Comparison of ENCODE assay signal across 1 cellular context in the genomic region with DNA sequence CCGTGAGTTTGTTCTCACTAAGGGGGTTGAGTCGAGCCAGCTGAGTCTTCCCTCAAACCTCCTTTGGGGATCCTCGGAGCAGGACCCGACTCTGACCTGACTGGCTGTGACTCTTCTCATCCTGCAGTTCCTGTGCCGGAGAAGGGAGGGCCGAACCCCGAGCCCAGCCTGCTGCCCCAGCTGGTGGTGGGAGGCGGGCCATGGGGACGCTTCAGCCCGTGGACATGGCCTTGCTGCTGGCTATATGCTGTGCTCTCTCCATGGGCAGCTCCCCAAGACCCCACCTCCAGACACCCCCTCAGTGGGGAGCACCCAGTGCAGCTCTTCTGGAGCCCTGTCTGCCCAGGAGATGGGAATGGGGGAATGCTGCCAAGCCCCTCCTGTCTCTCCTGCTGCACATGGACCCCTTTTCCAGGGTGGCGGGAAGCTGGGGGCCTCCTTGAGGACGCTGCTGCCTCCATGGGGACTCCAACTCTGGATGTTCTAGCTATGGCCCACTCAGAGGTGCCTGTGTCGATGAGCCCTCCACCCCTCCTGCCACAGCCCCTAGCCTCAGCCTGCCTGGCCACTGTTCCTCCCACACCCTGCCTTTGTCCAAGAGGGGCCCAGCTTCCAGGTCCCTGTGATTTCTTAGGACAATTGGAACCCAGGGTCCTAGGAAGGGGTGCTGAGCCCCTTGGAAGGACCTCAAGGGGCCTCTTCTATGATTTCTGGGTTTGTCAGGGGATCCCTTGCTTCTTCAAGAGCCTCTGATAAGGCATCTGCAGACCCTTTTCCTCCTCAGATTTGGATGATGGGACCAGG.
TF ChIP-seq lines count a peak whose summit lies in the region.

No MANE protein-coding gene starts in this region.

TF ChIP-seq in GM12878, 131 proteins besides CTCF, POLR2A, EP300 and RAD21:
- TF ChIP-seq, protein P1, sequence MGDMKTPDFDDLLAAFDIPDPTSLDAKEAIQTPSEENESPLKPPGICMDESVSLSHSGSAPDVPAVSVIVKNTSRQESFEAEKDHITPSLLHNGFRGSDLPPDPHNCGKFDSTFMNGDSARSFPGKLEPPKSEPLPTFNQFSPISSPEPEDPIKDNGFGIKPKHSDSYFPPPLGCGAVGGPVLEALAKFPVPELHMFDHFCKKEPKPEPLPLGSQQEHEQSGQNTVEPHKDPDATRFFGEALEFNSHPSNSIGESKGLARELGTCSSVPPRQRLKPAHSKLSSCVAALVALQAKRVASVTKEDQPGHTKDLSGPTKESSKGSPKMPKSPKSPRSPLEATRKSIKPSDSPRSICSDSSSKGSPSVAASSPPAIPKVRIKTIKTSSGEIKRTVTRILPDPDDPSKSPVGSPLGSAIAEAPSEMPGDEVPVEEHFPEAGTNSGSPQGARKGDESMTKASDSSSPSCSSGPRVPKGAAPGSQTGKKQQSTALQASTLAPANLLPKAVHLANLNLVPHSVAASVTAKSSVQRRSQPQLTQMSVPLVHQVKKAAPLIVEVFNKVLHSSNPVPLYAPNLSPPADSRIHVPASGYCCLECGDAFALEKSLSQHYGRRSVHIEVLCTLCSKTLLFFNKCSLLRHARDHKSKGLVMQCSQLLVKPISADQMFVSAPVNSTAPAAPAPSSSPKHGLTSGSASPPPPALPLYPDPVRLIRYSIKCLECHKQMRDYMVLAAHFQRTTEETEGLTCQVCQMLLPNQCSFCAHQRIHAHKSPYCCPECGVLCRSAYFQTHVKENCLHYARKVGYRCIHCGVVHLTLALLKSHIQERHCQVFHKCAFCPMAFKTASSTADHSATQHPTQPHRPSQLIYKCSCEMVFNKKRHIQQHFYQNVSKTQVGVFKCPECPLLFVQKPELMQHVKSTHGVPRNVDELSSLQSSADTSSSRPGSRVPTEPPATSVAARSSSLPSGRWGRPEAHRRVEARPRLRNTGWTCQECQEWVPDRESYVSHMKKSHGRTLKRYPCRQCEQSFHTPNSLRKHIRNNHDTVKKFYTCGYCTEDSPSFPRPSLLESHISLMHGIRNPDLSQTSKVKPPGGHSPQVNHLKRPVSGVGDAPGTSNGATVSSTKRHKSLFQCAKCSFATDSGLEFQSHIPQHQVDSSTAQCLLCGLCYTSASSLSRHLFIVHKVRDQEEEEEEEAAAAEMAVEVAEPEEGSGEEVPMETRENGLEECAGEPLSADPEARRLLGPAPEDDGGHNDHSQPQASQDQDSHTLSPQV (IDR thresholded peaks at IDR 0.05): no peak
- TF ChIP-seq ZZZ3 (IDR thresholded peaks at IDR 0.05; ENCODE audit: control insufficient read depth, insufficient read length, low read depth) (no peak), NR2C1 (IDR thresholded peaks at IDR 0.05) (no peak), SMAD5 (IDR thresholded peaks at IDR 0.05; ENCODE audit: low read depth) (peak; percentile 13; the same call in 1 of the 2 replicates), ZNF207 (IDR thresholded peaks at IDR 0.05; ENCODE audit: borderline replicate concordance) (no peak), FOXM1 (IDR thresholded peaks at IDR 0.05; ENCODE audit: low read depth, low read length) (peak; percentile 30; the same call in 1 of the 2 replicates), POLR2AphosphoS2 (IDR thresholded peaks at IDR 0.05; ENCODE audit: low read depth, low read length) (0 out of 2 replicates have a peak, but pooled peaks have one; percentile 37), POLR2AphosphoS5 (IDR thresholded peaks at IDR 0.05; ENCODE audit: low read length) (peak; percentile 21), CREB1 (IDR thresholded peaks at IDR 0.05; ENCODE audit: low read depth) (peak; percentile 38; the same call in 1 of the 2 replicates), TBL1XR1 (IDR thresholded peaks at IDR 0.05; ENCODE audit: low read depth, low read length) (no peak), TARDBP (IDR thresholded peaks at IDR 0.05; ENCODE audit: borderline replicate concordance) (no peak), RFX5 (IDR thresholded peaks at IDR 0.05; ENCODE audit: low read depth, low read length) (no peak), SMARCA5 (IDR thresholded peaks at IDR 0.05) (no peak), MTA3 (IDR thresholded peaks at IDR 0.05; ENCODE audit: borderline replicate concordance, low read length) (0 out of 2 replicates have a peak, but pooled peaks have one; percentile 70)
- TF ChIP-seq, protein P2, sequence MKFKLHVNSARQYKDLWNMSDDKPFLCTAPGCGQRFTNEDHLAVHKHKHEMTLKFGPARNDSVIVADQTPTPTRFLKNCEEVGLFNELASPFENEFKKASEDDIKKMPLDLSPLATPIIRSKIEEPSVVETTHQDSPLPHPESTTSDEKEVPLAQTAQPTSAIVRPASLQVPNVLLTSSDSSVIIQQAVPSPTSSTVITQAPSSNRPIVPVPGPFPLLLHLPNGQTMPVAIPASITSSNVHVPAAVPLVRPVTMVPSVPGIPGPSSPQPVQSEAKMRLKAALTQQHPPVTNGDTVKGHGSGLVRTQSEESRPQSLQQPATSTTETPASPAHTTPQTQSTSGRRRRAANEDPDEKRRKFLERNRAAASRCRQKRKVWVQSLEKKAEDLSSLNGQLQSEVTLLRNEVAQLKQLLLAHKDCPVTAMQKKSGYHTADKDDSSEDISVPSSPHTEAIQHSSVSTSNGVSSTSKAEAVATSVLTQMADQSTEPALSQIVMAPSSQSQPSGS (IDR thresholded peaks at IDR 0.05; ENCODE audit: low read length): peak; percentile 40; the same call in 1 of the 2 replicates
- TF ChIP-seq, protein P3, sequence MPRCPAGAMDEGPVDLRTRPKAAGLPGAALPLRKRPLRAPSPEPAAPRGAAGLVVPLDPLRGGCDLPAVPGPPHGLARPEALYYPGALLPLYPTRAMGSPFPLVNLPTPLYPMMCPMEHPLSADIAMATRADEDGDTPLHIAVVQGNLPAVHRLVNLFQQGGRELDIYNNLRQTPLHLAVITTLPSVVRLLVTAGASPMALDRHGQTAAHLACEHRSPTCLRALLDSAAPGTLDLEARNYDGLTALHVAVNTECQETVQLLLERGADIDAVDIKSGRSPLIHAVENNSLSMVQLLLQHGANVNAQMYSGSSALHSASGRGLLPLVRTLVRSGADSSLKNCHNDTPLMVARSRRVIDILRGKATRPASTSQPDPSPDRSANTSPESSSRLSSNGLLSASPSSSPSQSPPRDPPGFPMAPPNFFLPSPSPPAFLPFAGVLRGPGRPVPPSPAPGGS (IDR thresholded peaks at IDR 0.05; ENCODE audit: borderline replicate concordance, insufficient read depth, low read depth, low read length, poor library complexity, severe bottlenecking): peak; percentile 16
- TF ChIP-seq, protein P4, sequence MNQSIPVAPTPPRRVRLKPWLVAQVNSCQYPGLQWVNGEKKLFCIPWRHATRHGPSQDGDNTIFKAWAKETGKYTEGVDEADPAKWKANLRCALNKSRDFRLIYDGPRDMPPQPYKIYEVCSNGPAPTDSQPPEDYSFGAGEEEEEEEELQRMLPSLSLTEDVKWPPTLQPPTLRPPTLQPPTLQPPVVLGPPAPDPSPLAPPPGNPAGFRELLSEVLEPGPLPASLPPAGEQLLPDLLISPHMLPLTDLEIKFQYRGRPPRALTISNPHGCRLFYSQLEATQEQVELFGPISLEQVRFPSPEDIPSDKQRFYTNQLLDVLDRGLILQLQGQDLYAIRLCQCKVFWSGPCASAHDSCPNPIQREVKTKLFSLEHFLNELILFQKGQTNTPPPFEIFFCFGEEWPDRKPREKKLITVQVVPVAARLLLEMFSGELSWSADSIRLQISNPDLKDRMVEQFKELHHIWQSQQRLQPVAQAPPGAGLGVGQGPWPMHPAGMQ (IDR thresholded peaks at IDR 0.05; ENCODE audit: borderline replicate concordance): no peak
